In genomic region chr1:62725981-62726588, GRCh38 we compare ENCODE assay signal across 18 cellular contexts. TPM values are rescaled to one million over a fixed set of nuclear protein-coding genes. Genes with fewer than 3 reads are reported as not detected.
DNase-seq lines count a peak whose midpoint lies in the region; ATAC-seq, FAIRE-seq and TF ChIP-seq lines count a peak whose summit lies in the region.
"Had no signal": no experiment of that assay in that cellular context is flagged by ENCODE, and none has a peak within 500 bp of the region (broad histone marks: within the 10 kb centered on the region; RNA-seq: fewer than 3 reads in every experiment).

No MANE protein-coding gene starts in this region.

- DNase-seq in GM12892 (ENCODE audit: insufficient read length): no peak
- DNase-seq in astrocyte of the hippocampus (ENCODE audit: low read depth, low spot score): peak; percentile 27
- DNase-seq in left colon: no peak
- DNase-seq in DMS 273 (lab: John Stamatoyannopoulos, UW; ENCODE audit: unreplicated experiment): no peak
- DNase-seq in hippocampal formation (lab: John Stamatoyannopoulos, UW): no peak
- DNase-seq: activated CD4-positive, alpha-beta T cell treated with anti-CD3 and anti-CD28 coated beads, Interleukin-2, amount 10 ng/mL, durations not matched to agents 24 days and 14 days; activated T-cell treated with anti-CD3 and anti-CD28 coated beads, Interleukin-2, amount 50 U/mL, for 1 hour; adrenal gland; dermis blood vessel endothelial cell; MG63; NCI-H2029; NCI-H82; stimulated activated CD4-positive, alpha-beta T cell treated with anti-CD3 and anti-CD28 coated beads, Interleukin-15, amount 100 ng/mL, for 24 hours had no signal

- H3K27me3 ChIP-seq in skeletal muscle tissue (ENCODE audit: control insufficient read depth in 3 of 3, insufficient read depth in 3 of 3, low read length in 3 of 3): peaks cover 0 to 4% (median 0%) of the 10 kb centered on the region in 3 donors
- H3K27me3 ChIP-seq: adrenal gland, BLaER1, MG63 had no signal

- H3K4me3 ChIP-seq in skeletal muscle tissue (ENCODE audit: low read length in 3 of 3): no peak overlapping the region
- H3K4me3 ChIP-seq: adrenal gland, BLaER1 had no signal

- peak; percentile 90 for ATAC-seq in left colon
- ATAC-seq in HG02610 (IDR thresholded peaks at IDR 0.05; ENCODE audit: unreplicated experiment): no peak
- no peak for ATAC-seq in GM21825 (IDR thresholded peaks at IDR 0.05; ENCODE audit: unreplicated experiment)

- no peak for TF ChIP-seq POLR2A in GM12892 (IDR thresholded peaks at IDR 0.05; ENCODE audit: low read depth, low read length)

- no peaks in the 10 kb centered on the region for H3K36me3 ChIP-seq in skeletal muscle tissue (ENCODE audit: control insufficient read depth in 3 of 3, insufficient read depth in 3 of 3, low read length in 3 of 3)
- H3K36me3 ChIP-seq: adrenal gland, BLaER1, MG63 had no signal

- H3K4me1 ChIP-seq in skeletal muscle tissue (ENCODE audit: control insufficient read depth in 3 of 3, insufficient read depth in 3 of 3, low read length in 3 of 3): no peaks in the 10 kb centered on the region

- no peak overlapping the region for H3K9ac ChIP-seq in skeletal muscle tissue (ENCODE audit: low read depth in 1 of 3, low read length in 3 of 3)
- H3K9ac ChIP-seq: BLaER1 had no signal

- H3K27ac ChIP-seq in skeletal muscle tissue (ENCODE audit: low read depth, low read length): peak overlapping the region; percentile 1
- H3K27ac ChIP-seq: adrenal gland, BLaER1, RWPE1 had no signal

- FAIRE-seq in GM12892 (lab: Jason Lieb, UNC): peak; percentile 68

- intact Hi-C loops in left colon (cut with DNase I, micrococcal nuclease): no loop called here

- H3K9me3 ChIP-seq in skeletal muscle tissue (ENCODE audit: control insufficient read depth in 3 of 3, low read length in 3 of 3): no peaks in the 10 kb centered on the region
- H3K9me3 ChIP-seq: adrenal gland, BLaER1, MG63 had no signal

RNA-seq across cellular contexts. Expression of gene DOCK7, which starts 37.9 kb away (rescaled TPM):
- polyA plus RNA-seq in GM12892 (2012; ENCODE audit: missing spikeins): 19.7 TPM
- 10 to 100 TPM; 31.5 to 33.8 TPM for total RNA-seq in left colon
- 68.4 TPM for total RNA-seq in skeletal muscle tissue

RNA-seq across cellular contexts. Expression of gene ATG4C, which starts 57.8 kb away (rescaled TPM):
- 10.5 TPM for polyA plus RNA-seq in GM12892 (2012; ENCODE audit: missing spikeins)
- total RNA-seq in left colon (1 to 10 TPM; 6.8 to 7.3 TPM), skeletal muscle tissue (7.8 TPM)
